25 cellular contexts compared by ENCODE assay signal in genomic region chr2:205864511-205864910, GRCh38.
"Had no signal": no experiment of that assay in that cellular context is flagged by ENCODE, and none has a peak within 500 bp of the region (broad histone marks: within the 10 kb centered on the region; RNA-seq: fewer than 3 reads in every experiment).

No MANE protein-coding gene starts in this region.

- H3K4me1 ChIP-seq: Peyer's patch had no signal

- H3K27ac ChIP-seq: Peyer's patch, WERI-Rb-1 had no signal

- H3K4me1 Mint-ChIP-seq: IgD-negative memory B cell had no signal

- ATAC-seq: activated CD4-positive, alpha-beta T cell treated with anti-CD3 and anti-CD28 coated beads for 36 hours; activated CD8-positive, alpha-beta T cell treated with anti-CD3 and anti-CD28 coated beads for 36 hours; activated T-cell treated with anti-CD3 and anti-CD28 coated beads, Interleukin-2, amount 50 U/mL, for 72 hours had no signal

- H3K36me3 Mint-ChIP-seq: activated naive CD4-positive, alpha-beta T cell treated with anti-CD3 and anti-CD28 coated beads, Interleukin-2, amount 10 ng/mL, durations not matched to agents 7 days and 5 days; activated naive CD8-positive, alpha-beta T cell treated with anti-CD3 and anti-CD28 coated beads for 36 hours had no signal

- H3K27ac Mint-ChIP-seq: activated CD4-positive, alpha-beta T cell treated with anti-CD3 and anti-CD28 coated beads for 36 hours; activated CD8-positive, alpha-beta T cell treated with anti-CD3 and anti-CD28 coated beads for 36 hours; activated naive CD4-positive, alpha-beta T cell treated with anti-CD3 and anti-CD28 coated beads, Interleukin-2, amount 10 ng/mL, durations not matched to agents 7 days and 5 days; activated naive CD8-positive, alpha-beta T cell treated with anti-CD3 and anti-CD28 coated beads for 36 hours; activated T-cell treated with anti-CD3 and anti-CD28 coated beads, Interleukin-2, amount 50 U/mL, for 72 hours; activated T-helper 2 cell treated with anti-CD3 and anti-CD28 coated beads, Interferon-gamma antibody, Interleukin-2, Interleukin-4, amounts not matched to agents 10 μg/mL and 5 μg/mL and 100 μg/mL, durations not matched to agents 14 hours and 24 hours and 36 hours; IgD-negative memory B cell had no signal

- DNase-seq: activated CD4-positive, alpha-beta T cell treated with anti-CD3 and anti-CD28 coated beads for 36 hours; activated CD8-positive, alpha-beta memory T cell treated with anti-CD3 and anti-CD28 coated beads, Interleukin-2, amount 50 U/mL, for 4 hours; activated CD8-positive, alpha-beta T cell treated with anti-CD3 and anti-CD28 coated beads for 36 hours; activated gamma-delta T cell treated with Interleukin-2 at 50 U/mL for 16 hours; activated naive CD4-positive, alpha-beta T cell treated with anti-CD3 and anti-CD28 coated beads, Interleukin-2, amount 10 ng/mL, durations not matched to agents 7 days and 5 days; activated naive CD8-positive, alpha-beta T cell treated with anti-CD3 and anti-CD28 coated beads for 36 hours; activated T-cell treated with anti-CD3 and anti-CD28 coated beads, Interleukin-2, amount 50 U/mL, for 72 hours; aorta; caudate nucleus; KG1; NCI-H1092 treated with DMSO at 0.1 percent for 48 hours; NCI-H1417 treated with DMSO at 0.1 percent for 48 hours; NCI-H1694; NCI-H2029; NCI-H2107; NCI-H2171 treated with DMSO at 0.1 percent for 48 hours; NCI-H226; NCI-H526 treated with DMSO at 0.1 percent for 48 hours; NK-92 treated with Interleukin-12 subunit alpha and Interleukin-12 subunit beta, amount 100 ng/mL, for 24 hours; Peyer's patch; SHP77; T-helper 1 cell; WERI-Rb-1 had no signal

- H3K4me3 Mint-ChIP-seq: activated CD4-positive, alpha-beta T cell treated with anti-CD3 and anti-CD28 coated beads for 36 hours; activated CD8-positive, alpha-beta T cell treated with anti-CD3 and anti-CD28 coated beads for 36 hours; activated naive CD4-positive, alpha-beta T cell treated with anti-CD3 and anti-CD28 coated beads, Interleukin-2, amount 10 ng/mL, durations not matched to agents 7 days and 5 days; activated naive CD8-positive, alpha-beta T cell treated with anti-CD3 and anti-CD28 coated beads for 36 hours; activated T-cell treated with anti-CD3 and anti-CD28 coated beads, Interleukin-2, amount 50 U/mL, for 72 hours; IgD-negative memory B cell had no signal

- H3K9me3 ChIP-seq: Peyer's patch had no signal

- H3K27me3 ChIP-seq: Peyer's patch had no signal

- H3K4me3 ChIP-seq: Peyer's patch had no signal

- H3K9me3 Mint-ChIP-seq: activated CD8-positive, alpha-beta T cell treated with anti-CD3 and anti-CD28 coated beads for 36 hours; activated naive CD4-positive, alpha-beta T cell treated with anti-CD3 and anti-CD28 coated beads, Interleukin-2, amount 10 ng/mL, durations not matched to agents 7 days and 5 days; activated naive CD8-positive, alpha-beta T cell treated with anti-CD3 and anti-CD28 coated beads for 36 hours; activated T-cell treated with anti-CD3 and anti-CD28 coated beads, Interleukin-2, amount 50 U/mL, for 72 hours; activated T-helper 2 cell treated with anti-CD3 and anti-CD28 coated beads, Interferon-gamma antibody, Interleukin-2, Interleukin-4, amounts not matched to agents 10 μg/mL and 5 μg/mL and 100 μg/mL, durations not matched to agents 14 hours and 24 hours and 36 hours had no signal

- H3K36me3 ChIP-seq: Peyer's patch, WERI-Rb-1 had no signal
